In genomic region chr13:111153977-111154332, GRCh38 we compare ENCODE assay signal across 8 cellular contexts. TPM values are rescaled to one million over a fixed set of nuclear protein-coding genes. Genes with fewer than 3 reads are reported as not detected.
DNase-seq lines count a peak whose midpoint lies in the region; ATAC-seq and TF ChIP-seq lines count a peak whose summit lies in the region.

No MANE protein-coding gene starts in this region.

- peaks cover 0 to 49% (median 28%) of the 10 kb centered on the region in 11 experiments; a peak in 14 of 22 replicates for H4K20me1 ChIP-seq in BLaER1 treated with 17β-estradiol and CSF1 and Interleukin-3, amounts not matched to agents 10 nM and 100 nM

- H3K9ac ChIP-seq in BLaER1 treated with 17β-estradiol and CSF1 and Interleukin-3, amounts not matched to agents 10 nM and 100 nM, result peak overlapping the region; percentile 86 to 97 (median 94)

- H3K4me3 Mint-ChIP-seq in stimulated activated effector memory CD8-positive, alpha-beta T cell treated with anti-CD3 and anti-CD28 coated beads, Interleukin-12 subunit alpha, Interleukin-12 subunit beta, amount 100 ng/mL, for 72 hours, result peak overlapping the region; percentile 82

- H3K4me3 ChIP-seq in BLaER1 treated with 17β-estradiol and CSF1 and Interleukin-3, amounts not matched to agents 10 nM and 100 nM, result peak overlapping the region; percentile 79 to 93 (median 86)
- H3K4me3 ChIP-seq in SJSA1 (peak overlapping the region; percentile 91), lower leg skin (ENCODE audit: low read depth, poor library complexity, severe bottlenecking) (peak overlapping the region; percentile 77)

- WGBS in lower leg skin, 2 donors, result 0% methylated on average over 4 to 12 of the region's 31 CpGs

- peaks cover 22 to 51% (median 32%) of the 10 kb centered on the region in 10 experiments for H3K4me1 ChIP-seq in BLaER1 treated with 17β-estradiol and CSF1 and Interleukin-3, amounts not matched to agents 10 nM and 100 nM
- H3K4me1 ChIP-seq in SJSA1 (replicated peaks), result peaks cover 18% of the 10 kb centered on the region

- ATAC-seq in GM18870 (IDR thresholded peaks at IDR 0.05; ENCODE audit: unreplicated experiment), result peak; percentile 45
- peak; percentile 50 for ATAC-seq in HG03108 (IDR thresholded peaks at IDR 0.05; ENCODE audit: unreplicated experiment)
- ATAC-seq in stimulated activated effector memory CD8-positive, alpha-beta T cell treated with anti-CD3 and anti-CD28 coated beads, Interleukin-12 subunit alpha, Interleukin-12 subunit beta, amount 100 ng/mL, for 72 hours, result peak; percentile 63

- H3K36me3 ChIP-seq in BLaER1 treated with 17β-estradiol and CSF1 and Interleukin-3, amounts not matched to agents 10 nM and 100 nM, result peaks cover 2 to 19% (median 10%) of the 10 kb centered on the region in 11 experiments; a peak in 21 of 22 replicates
- peaks cover 33% of the 10 kb centered on the region for H3K36me3 ChIP-seq in SJSA1

- H3K4me2 ChIP-seq in BLaER1 treated with 17β-estradiol and CSF1 and Interleukin-3, amounts not matched to agents 10 nM and 100 nM, result peak overlapping the region; percentile 79 to 97 (median 91)

- intact Hi-C loops in lower leg skin (cut with DNase I; ENCODE audit: low total_unique reads), result no loop called here

- H3K27ac ChIP-seq in BLaER1 treated with 17β-estradiol and CSF1 and Interleukin-3, amounts not matched to agents 10 nM and 100 nM, result peak overlapping the region; percentile 84 to 96 (median 93)
- H3K27ac ChIP-seq in SJSA1, result peak overlapping the region; percentile 88

- H3K27ac Mint-ChIP-seq in stimulated activated effector memory CD8-positive, alpha-beta T cell treated with anti-CD3 and anti-CD28 coated beads, Interleukin-12 subunit alpha, Interleukin-12 subunit beta, amount 100 ng/mL, for 72 hours, result peak overlapping the region; percentile 95

- no peak for TF ChIP-seq POLR2A in lower leg skin (IDR thresholded peaks at IDR 0.05)

- peaks cover 36% of the 10 kb centered on the region for H3K36me3 Mint-ChIP-seq in stimulated activated effector memory CD8-positive, alpha-beta T cell treated with anti-CD3 and anti-CD28 coated beads, Interleukin-12 subunit alpha, Interleukin-12 subunit beta, amount 100 ng/mL, for 72 hours

- no peak for DNase-seq in SJSA1 (ENCODE audit: low read depth in 1 of 2, low spot score in 2 of 2)
- DNase-seq in cerebellum (ENCODE audit: low spot score), result peak; percentile 41
- peak; percentile 36 to 89 for DNase-seq in lower leg skin (ENCODE audit: low spot score in 2 of 2)
- DNase-seq in stimulated activated effector memory CD8-positive, alpha-beta T cell treated with anti-CD3 and anti-CD28 coated beads, Interleukin-12 subunit alpha, Interleukin-12 subunit beta, amount 100 ng/mL, for 72 hours (ENCODE audit: low spot score in 2 of 2), result no peak
- DNase-seq in iPS-NIHi11 (ENCODE audit: low spot score), result no peak

- peaks cover 18% of the 10 kb centered on the region for H3K4me1 Mint-ChIP-seq in stimulated activated effector memory CD8-positive, alpha-beta T cell treated with anti-CD3 and anti-CD28 coated beads, Interleukin-12 subunit alpha, Interleukin-12 subunit beta, amount 100 ng/mL, for 72 hours

- H3K9me3 ChIP-seq in BLaER1 treated with 17β-estradiol and CSF1 and Interleukin-3, amounts not matched to agents 10 nM and 100 nM (replicated peaks in 1 of 11), result peaks cover 0 to 2% (median 0%) of the 10 kb centered on the region in 11 experiments; a peak in 5 of 22 replicates
- H3K9me3 ChIP-seq in SJSA1 (replicated peaks), result no peaks in the 10 kb centered on the region

- no peak for TF ChIP-seq CTCF in lower leg skin (IDR thresholded peaks at IDR 0.05)

- H3K27me3 ChIP-seq in BLaER1 treated with 17β-estradiol and CSF1 and Interleukin-3, amounts not matched to agents 10 nM and 100 nM, result no peaks in the 10 kb centered on the region
- peaks cover 9% of the 10 kb centered on the region; the same call in 1 of the 2 replicates for H3K27me3 ChIP-seq in SJSA1 (replicated peaks)

- no peaks in the 10 kb centered on the region for H3K9me3 Mint-ChIP-seq in stimulated activated effector memory CD8-positive, alpha-beta T cell treated with anti-CD3 and anti-CD28 coated beads, Interleukin-12 subunit alpha, Interleukin-12 subunit beta, amount 100 ng/mL, for 72 hours

RNA-seq across cellular contexts. Expression of gene ARHGEF7, which starts 38.8 kb away (rescaled TPM):
- total RNA-seq in SJSA1 (2014; rRNA removed; shearing (Covaris generic)), result 55.3 and 72.5 TPM in 2 replicates
- 164 TPM for total RNA-seq in cerebellum
- 100 to 1,000 TPM in 1 of 4 donors, 10 to 100 TPM in 3; 42.8 to 125 (median 61.1) TPM for total RNA-seq in lower leg skin

Comparison
In these comparisons a context has a peak if more than half of its experiments do, and no peak if none do; other contexts are left out.
1. DNase-seq: peak in cerebellum (single experiment) and lower leg skin (2 of 2); none in SJSA1 (0 of 2), stimulated activated effector memory CD8-positive, alpha-beta T cell treated with anti-CD3 and anti-CD28 coated beads, Interleukin-12 subunit alpha, Interleukin-12 subunit beta, amount 100 ng/mL, for 72 hours (0 of 2) and iPS-NIHi11 (single experiment).
2. Peak in every context shown above with its lines, with median percentiles within 50 percentile points of each other: H3K4me3 ChIP-seq and ATAC-seq.